13 cellular contexts compared by ENCODE assay signal in genomic region chr2:134679740-134680139, GRCh38. TPM values are rescaled to one million over a fixed set of nuclear protein-coding genes. Genes with fewer than 3 reads are reported as not detected.
DNase-seq lines count a peak whose midpoint lies in the region; ATAC-seq and TF ChIP-seq lines count a peak whose summit lies in the region.
"Had no signal": no experiment of that assay in that cellular context is flagged by ENCODE, and none has a peak within 500 bp of the region (broad histone marks: within the 10 kb centered on the region; RNA-seq: fewer than 3 reads in every experiment).

No MANE protein-coding gene starts in this region.

- peaks cover 3% of the 10 kb centered on the region for H3K36me3 Mint-ChIP-seq in activated CD4-positive, alpha-beta T cell treated with anti-CD3 and anti-CD28 coated beads, Interleukin-2, amount 10 ng/mL, durations not matched to agents 24 days and 14 days (ENCODE audit: low read depth)
- H3K36me3 Mint-ChIP-seq: CD14-positive monocyte had no signal

- intact Hi-C loops in activated CD4-positive, alpha-beta T cell treated with anti-CD3 and anti-CD28 coated beads, Interleukin-2, amount 10 ng/mL, durations not matched to agents 24 days and 14 days (cut with micrococcal nuclease) = loop anchor here (5.0 to 10.0 kb wide), 2 partner anchors 38 to 375 kb away; partner anchors contain the start of genes RAB3GAP1 and TMEM163
- intact Hi-C loops in esophagus muscularis mucosa (cut with DNase I) (no loop called here), aorta (cut with DNase I) (no loop called here)

- H3K27me3 Mint-ChIP-seq in activated CD4-positive, alpha-beta T cell treated with anti-CD3 and anti-CD28 coated beads, Interleukin-2, amount 10 ng/mL, durations not matched to agents 24 days and 14 days = peaks cover 13% of the 10 kb centered on the region

- no peak for TF ChIP-seq CTCF in esophagus muscularis mucosa (IDR thresholded peaks at IDR 0.05)

- H3K27ac ChIP-seq in esophagus muscularis mucosa (replicated peaks in 1 of 4) (no peak overlapping the region), aorta (ENCODE audit: low read depth in 1 of 2, low read length in 2 of 2) (no peak overlapping the region)

- H3K9me3 Mint-ChIP-seq in activated CD4-positive, alpha-beta T cell treated with anti-CD3 and anti-CD28 coated beads, Interleukin-2, amount 10 ng/mL, durations not matched to agents 24 days and 14 days = peaks cover 14% of the 10 kb centered on the region

- no peak for TF ChIP-seq POLR2A in esophagus muscularis mucosa (IDR thresholded peaks at IDR 0.05; ENCODE audit: low read depth)

- DNase-seq in CD1c-positive myeloid dendritic cell (ENCODE audit: extremely low spot score) (peak; percentile 32), KG1 (lab: John Stamatoyannopoulos, UW) (peak; percentile 21), esophagus muscularis mucosa (ENCODE audit: extremely low spot score) (peak; percentile 60), aorta (no peak), NCI-H524 (lab: John Stamatoyannopoulos, UW) (no peak)
- peak; percentile 76 for DNase-seq in activated CD4-positive, alpha-beta T cell treated with anti-CD3 and anti-CD28 coated beads, Interleukin-2, amount 10 ng/mL, durations not matched to agents 24 days and 14 days
- DNase-seq: erythroblast, NCI-H1694 treated with DMSO at 0.1 percent for 48 hours had no signal

- H3K27me3 ChIP-seq in esophagus muscularis mucosa (no peaks in the 10 kb centered on the region), aorta (ENCODE audit: control insufficient read depth in 1 of 2, insufficient read depth in 2 of 2, low read length in 1 of 2) (no peaks in the 10 kb centered on the region)

- peak overlapping the region; percentile 35 for H3K27ac Mint-ChIP-seq in activated CD4-positive, alpha-beta T cell treated with anti-CD3 and anti-CD28 coated beads, Interleukin-2, amount 10 ng/mL, durations not matched to agents 24 days and 14 days

- TF ChIP-seq EP300 in esophagus muscularis mucosa (IDR thresholded peaks at IDR 0.05) = no peak

- H3K4me3 Mint-ChIP-seq in activated CD4-positive, alpha-beta T cell treated with anti-CD3 and anti-CD28 coated beads, Interleukin-2, amount 10 ng/mL, durations not matched to agents 24 days and 14 days = peak overlapping the region; percentile 66

- H3K4me1 ChIP-seq in esophagus muscularis mucosa (peaks cover 0 to 8% (median 0%) of the 10 kb centered on the region in 4 donors), aorta (ENCODE audit: control insufficient read depth in 1 of 2, insufficient read depth in 2 of 2, low read length in 2 of 2) (no peaks in the 10 kb centered on the region)

- ATAC-seq in HG03045 (IDR thresholded peaks at IDR 0.05; ENCODE audit: unreplicated experiment) (no peak), aorta (ENCODE audit: low FRiP score) (no peak), HG03108 (IDR thresholded peaks at IDR 0.05; ENCODE audit: unreplicated experiment) (no peak)
- ATAC-seq: Panc1 had no signal

- H3K4me1 Mint-ChIP-seq in activated CD4-positive, alpha-beta T cell treated with anti-CD3 and anti-CD28 coated beads, Interleukin-2, amount 10 ng/mL, durations not matched to agents 24 days and 14 days = peaks cover 53% of the 10 kb centered on the region

- no peak overlapping the region for H3K4me3 ChIP-seq in esophagus muscularis mucosa
- H3K4me3 ChIP-seq in aorta (ENCODE audit: low read length in 2 of 2) = no peak overlapping the region

- 80% methylated on average over 5 of the region's 5 CpGs for WGBS in esophagus muscularis mucosa
- 40 to 47% methylated on average over 5 of the region's 5 CpGs for WGBS in aorta, 2 donors

- H3K36me3 ChIP-seq in esophagus muscularis mucosa (no peaks in the 10 kb centered on the region), aorta (ENCODE audit: control insufficient read depth in 1 of 2, insufficient read depth in 2 of 2, low read length in 1 of 2) (no peaks in the 10 kb centered on the region)

- H3K9me3 ChIP-seq in esophagus muscularis mucosa (no peaks in the 10 kb centered on the region), aorta (ENCODE audit: control insufficient read depth, low read length) (no peaks in the 10 kb centered on the region)

RNA-seq across cellular contexts. Expression of gene TMEM163, which starts 39.1 kb away (rescaled TPM):
- total RNA-seq in activated CD4-positive, alpha-beta T cell treated with anti-CD3 and anti-CD28 coated beads, Interleukin-2, amount 10 ng/mL, durations not matched to agents 24 days and 14 days = 0.23 TPM in 1 of 2 replicates, not detected in the other
- 1 to 10 TPM in 3 of 4 donors, under 1 TPM in 1; 0.42 to 1.3 (median 1.1) TPM for total RNA-seq in esophagus muscularis mucosa
- total RNA-seq in aorta = under 1 TPM; 0.36 to 0.62 TPM
- polyA plus RNA-seq in aorta = under 1 TPM in 1 of 2 donors, not detected in 1; 0.25 TPM
- total RNA-seq: myocyte had no signal
- polyA plus RNA-seq: CD14-positive monocyte had no signal

Comparison
In these comparisons a context has a peak if more than half of its experiments do, and no peak if none do; other contexts are left out.
1. DNase-seq: peak in CD1c-positive myeloid dendritic cell (single experiment), KG1 (single experiment), activated CD4-positive, alpha-beta T cell treated with anti-CD3 and anti-CD28 coated beads, Interleukin-2, amount 10 ng/mL, durations not matched to agents 24 days and 14 days (single experiment) and esophagus muscularis mucosa (single experiment); none in aorta (0 of 2) and NCI-H524 (0 of 2).